Comparison of ENCODE assay signal across 9 cellular contexts in genomic region chr4:185011408-185011807, GRCh38. TPM values are rescaled to one million over a fixed set of nuclear protein-coding genes. Genes with fewer than 3 reads are reported as not detected.
DNase-seq lines count a peak whose midpoint lies in the region; ATAC-seq and TF ChIP-seq lines count a peak whose summit lies in the region.
"Had no signal": no experiment of that assay in that cellular context is flagged by ENCODE, and none has a peak within 500 bp of the region (broad histone marks: within the 10 kb centered on the region; RNA-seq: fewer than 3 reads in every experiment).

No MANE protein-coding gene starts in this region.

- 8 to 10% methylated on average over 6 to 8 of the region's 8 CpGs for WGBS in body of pancreas, 2 donors

- in situ Hi-C loops in KBM-7 (cut with MboI; ENCODE audit: low pct_unique_long_range_greater_than_20kb, low sequenced_read_pairs), result no loop called here

- peaks cover 0 to 2% of the 10 kb centered on the region in 2 donors for H3K27me3 ChIP-seq in body of pancreas

- peak; percentile 7 for DNase-seq in SKM-1 treated with dmso at 0.1 percent for 144 hours (lab: John Stamatoyannopoulos, UW; ENCODE audit: unreplicated experiment)
- DNase-seq in SKM-1 (lab: John Stamatoyannopoulos, UW; ENCODE audit: unreplicated experiment), result no peak
- peak; percentile 42 for DNase-seq in KBM-7
- DNase-seq in body of pancreas, result peak in 1 of 4 donors; percentile 53
- DNase-seq in retina, result peak; percentile 65
- DNase-seq in mesenteric fat pad (ENCODE audit: low spot score), result no peak
- DNase-seq in NCI-H1417 treated with DMSO at 0.1 percent for 48 hours (lab: John Stamatoyannopoulos, UW), result no peak
- DNase-seq: NCI-H510A treated with DMSO at 0.1 percent for 48 hours had no signal

- no peaks in the 10 kb centered on the region for H3K36me3 ChIP-seq in body of pancreas (replicated peaks in 1 of 2; ENCODE audit: insufficient read depth in 1 of 2, low read depth in 2 of 2)

- H3K4me3 ChIP-seq in body of pancreas, result no peak overlapping the region

- no peak for TF ChIP-seq POLR2A in body of pancreas (IDR thresholded peaks at IDR 0.05)

- H3K27ac ChIP-seq in body of pancreas, result no peak overlapping the region

- ATAC-seq in body of pancreas, result no peak
- ATAC-seq in HG03045 (IDR thresholded peaks at IDR 0.05; ENCODE audit: unreplicated experiment), result no peak

- intact Hi-C loops in body of pancreas (cut with DNase I), result no loop called here

- H3K4me1 ChIP-seq in body of pancreas, result peaks cover 4% of the 10 kb centered on the region

- TF ChIP-seq CTCF in body of pancreas (IDR thresholded peaks at IDR 0.05), result peak in 4 of 7 experiments; percentile 13 to 49 (median 35)

- H3K9me3 ChIP-seq in body of pancreas, result no peaks in the 10 kb centered on the region

RNA-seq across cellular contexts. Expression of gene HELT, which starts 6.9 kb away (rescaled TPM):
- not detected for total RNA-seq in body of pancreas
- total RNA-seq in mesenteric fat pad, result not detected

Comparison
In these comparisons a context has a peak if more than half of its experiments do, and no peak if none do; other contexts are left out.
1. DNase-seq: peak in SKM-1 treated with dmso at 0.1 percent for 144 hours (single experiment), KBM-7 (single experiment) and retina (single experiment); none in SKM-1 (single experiment), mesenteric fat pad (single experiment) and NCI-H1417 treated with DMSO at 0.1 percent for 48 hours (single experiment).